In genomic region chr17:8122391-8122922, GRCh38 we compare ENCODE assay signal across 9 cellular contexts. TPM values are rescaled to one million over a fixed set of nuclear protein-coding genes. Genes with fewer than 3 reads are reported as not detected.
DNase-seq lines count a peak whose midpoint lies in the region; ATAC-seq, FAIRE-seq and TF ChIP-seq lines count a peak whose summit lies in the region.
"Had no signal": no experiment of that assay in that cellular context is flagged by ENCODE, and none has a peak within 500 bp of the region (broad histone marks: within the 10 kb centered on the region; RNA-seq: fewer than 3 reads in every experiment).

No MANE protein-coding gene starts in this region.

- peaks cover 28 to 61% of the 10 kb centered on the region in 2 donors for H3K4me1 ChIP-seq in ascending aorta
- peaks cover 41 to 97% of the 10 kb centered on the region in 2 donors for H3K4me1 ChIP-seq in left lung
- peaks cover 4 to 79% (median 61%) of the 10 kb centered on the region in 4 donors for H3K4me1 ChIP-seq in tibial nerve

- 1% methylated on average over 31 of the region's 31 CpGs for WGBS in tibial nerve, 2 donors

- peaks cover 86% of the 10 kb centered on the region for H3K4me1 Mint-ChIP-seq in CD14-positive monocyte
- H3K4me1 Mint-ChIP-seq in IgD-negative memory B cell = peaks cover 54 to 60% (median 57%) of the 10 kb centered on the region in 3 donors

- peak overlapping the region; percentile 81 to 97 for H3K4me3 Mint-ChIP-seq in CD14-positive monocyte
- peak overlapping the region; percentile 92 to 98 (median 93) for H3K4me3 Mint-ChIP-seq in IgD-negative memory B cell

- H3K9me3 Mint-ChIP-seq in CD14-positive monocyte (peaks cover 0 to 47% (median 34%) of the 10 kb centered on the region in 7 donors), IgD-negative memory B cell (peaks cover 0 to 5% (median 0%) of the 10 kb centered on the region in 3 donors)

- H3K27me3 Mint-ChIP-seq in CD14-positive monocyte (ENCODE audit: low read depth in 3 of 3) = peaks cover 77 to 89% (median 89%) of the 10 kb centered on the region in 3 donors
- H3K27me3 Mint-ChIP-seq in IgD-negative memory B cell = peaks cover 46% of the 10 kb centered on the region

- H3K9me3 ChIP-seq in ascending aorta = no peaks in the 10 kb centered on the region
- H3K9me3 ChIP-seq in left lung = no peaks in the 10 kb centered on the region
- H3K9me3 ChIP-seq in tibial nerve = no peaks in the 10 kb centered on the region

- TF ChIP-seq EP300 in tibial nerve (IDR thresholded peaks at IDR 0.05) = no peak

- H3K36me3 ChIP-seq in ascending aorta (no peaks in the 10 kb centered on the region), left lung (no peaks in the 10 kb centered on the region), tibial nerve (no peaks in the 10 kb centered on the region)

- H3K27ac ChIP-seq in ascending aorta (peak overlapping the region in 1 of 2 donors; percentile 24), left lung (no peak overlapping the region), tibial nerve (peak overlapping the region; percentile 16 to 94 (median 74))

- no peak for FAIRE-seq in D721Med (lab: Jason Lieb, UNC)

- H3K27me3 ChIP-seq in ascending aorta (no peaks in the 10 kb centered on the region), left lung (peaks cover 30 to 85% of the 10 kb centered on the region in 2 donors), tibial nerve (no peaks in the 10 kb centered on the region)

- peaks cover 21 to 33% of the 10 kb centered on the region in 2 donors for H3K36me3 Mint-ChIP-seq in CD14-positive monocyte
- peaks cover 2% of the 10 kb centered on the region for H3K36me3 Mint-ChIP-seq in IgD-negative memory B cell

- no peak for ATAC-seq in left lung
- no peak for ATAC-seq in HG02798 (IDR thresholded peaks at IDR 0.05; ENCODE audit: poor library complexity, unreplicated experiment)
- no peak for ATAC-seq in GM18867 (IDR thresholded peaks at IDR 0.05; ENCODE audit: unreplicated experiment)

- intact Hi-C loops in CD14-positive monocyte (cut with micrococcal nuclease) (loop anchor here (5.0 kb wide), 2 partner anchors 35 to 65 kb away; no protein-coding TSS in a partner anchor), ascending aorta (cut with DNase I) (no loop called here), left lung (cut with DNase I) (loop anchor here in 1 of 2 donors (10.0 kb wide), 1 partner anchor 62 kb away; no protein-coding TSS in a partner anchor)

- no peak for TF ChIP-seq CTCF in CD14-positive monocyte (IDR thresholded peaks at IDR 0.05)
- TF ChIP-seq CTCF in ascending aorta (IDR thresholded peaks at IDR 0.05) = no peak
- no peak for TF ChIP-seq CTCF in left lung (IDR thresholded peaks at IDR 0.05)
- TF ChIP-seq CTCF in tibial nerve (IDR thresholded peaks at IDR 0.05) = no peak
- no peak for TF ChIP-seq CTCF in D721Med (IDR thresholded peaks at IDR 0.05; ENCODE audit: insufficient read depth, missing control alignments)

- DNase-seq in CD14-positive monocyte (ENCODE audit: low spot score) (no peak), ascending aorta (ENCODE audit: low spot score in 2 of 2) (no peak), left lung (no peak), tibial nerve (ENCODE audit: low spot score in 2 of 2) (peak in 1 of 2 donors; percentile 43), D721Med (ENCODE audit: insufficient read length, low spot score) (no peak)

- H3K4me3 ChIP-seq in ascending aorta (peak overlapping the region; percentile 57 to 65), left lung (peak overlapping the region; percentile 33 to 49), tibial nerve (peak overlapping the region; percentile 54 to 86 (median 60))

- no peak for TF ChIP-seq POLR2A in tibial nerve (IDR thresholded peaks at IDR 0.05)

- peak overlapping the region in 1 of 7 donors; percentile 61 for H3K27ac Mint-ChIP-seq in CD14-positive monocyte
- peak overlapping the region in 2 of 3 donors; percentile 73 to 89 for H3K27ac Mint-ChIP-seq in IgD-negative memory B cell

RNA-seq across cellular contexts. Expression of gene HES7, which starts 1.4 kb away (rescaled TPM):
- polyA plus RNA-seq in CD14-positive monocyte (not detected), IgD-negative memory B cell (not detected)
- total RNA-seq in ascending aorta (not detected), left lung (under 1 TPM in 1 of 2 donors, not detected in 1; 0.52 TPM), tibial nerve (1 to 10 TPM in 1 of 4 donors, not detected in 3; 2.1 TPM)

RNA-seq across cellular contexts. Expression of gene ALOXE3, which starts 4.1 kb away (rescaled TPM):
- polyA plus RNA-seq in CD14-positive monocyte = not detected
- not detected for polyA plus RNA-seq in IgD-negative memory B cell
- not detected for total RNA-seq in ascending aorta
- under 1 TPM; 0.23 to 0.55 TPM for total RNA-seq in left lung
- total RNA-seq in tibial nerve = not detected
- total RNA-seq: NCI-H460 had no signal

RNA-seq across cellular contexts. Expression of gene PER1, which starts 29.7 kb away (rescaled TPM):
- 1 to 10 TPM; 5.6 to 9.6 TPM for polyA plus RNA-seq in CD14-positive monocyte
- polyA plus RNA-seq in IgD-negative memory B cell = 12.6 TPM
- total RNA-seq in ascending aorta = 178 TPM
- 100 to 1,000 TPM; 101 to 111 TPM for total RNA-seq in left lung
- 100 to 1,000 TPM; 157 to 328 (median 204) TPM for total RNA-seq in tibial nerve

RNA-seq across cellular contexts. Expression of gene ALOX12B, which starts 34.9 kb away (rescaled TPM):
- not detected for polyA plus RNA-seq in CD14-positive monocyte
- polyA plus RNA-seq in IgD-negative memory B cell = 0.41 TPM
- total RNA-seq in ascending aorta = not detected
- total RNA-seq in left lung = under 1 TPM in 1 of 2 donors, not detected in 1; 0.32 TPM
- total RNA-seq in tibial nerve = not detected

RNA-seq across cellular contexts. Expression of gene VAMP2, which starts 40.3 kb away (rescaled TPM):
- polyA plus RNA-seq in CD14-positive monocyte (10 to 100 TPM; 10.2 to 14.5 TPM), IgD-negative memory B cell (83.7 TPM)
- total RNA-seq in ascending aorta (28.3 TPM), left lung (10 to 100 TPM; 48.3 to 48.9 TPM), tibial nerve (10 to 100 TPM; 48.0 to 72.1 (median 59.0) TPM)

Comparison
In these comparisons a context has a peak if more than half of its experiments do, and no peak if none do; other contexts are left out.
1. H3K27ac ChIP-seq: peak in tibial nerve (4 of 4); none in left lung (0 of 2).
2. Peak in every context shown above with its lines, with median percentiles within 50 percentile points of each other: H3K4me3 ChIP-seq.